1 cellular context compared by ENCODE assay signal in genomic region chr4:186067757-186068385, GRCh38.
TF ChIP-seq lines count a peak whose summit lies in the region.

No MANE protein-coding gene starts in this region.

TF ChIP-seq in HEK293, 187 proteins besides CTCF, POLR2A, EP300 and RAD21 (continued from another document):
- TF ChIP-seq ZNF398 (tag by site-specific recombination; IDR thresholded peaks at IDR 0.05), result no peak
- TF ChIP-seq ZBTB8A (tag by site-specific recombination; IDR thresholded peaks at IDR 0.05), result peak; percentile 89
- TF ChIP-seq ZNF2 (tag by site-specific recombination; IDR thresholded peaks at IDR 0.05), result peak; percentile 72; the same call in 1 of the 2 replicates
- no peak for TF ChIP-seq ZNF843 (tag by site-specific recombination; IDR thresholded peaks at IDR 0.05)
- TF ChIP-seq ZNF677 (tag by site-specific recombination; IDR thresholded peaks at IDR 0.05), result no peak
- no peak for TF ChIP-seq TCF7L2 (IDR thresholded peaks at IDR 0.05; ENCODE audit: borderline replicate concordance, low read depth, low read length)
- TF ChIP-seq ZNF580 (tag by site-specific recombination; IDR thresholded peaks at IDR 0.05), result no peak
- no peak for TF ChIP-seq SCRT1 (tag by site-specific recombination; IDR thresholded peaks at IDR 0.05; ENCODE audit: borderline replicate concordance)
- no peak for TF ChIP-seq ZNF133 (tag by site-specific recombination; IDR thresholded peaks at IDR 0.05)
- TF ChIP-seq AEBP2 (tag by site-specific recombination; IDR thresholded peaks at IDR 0.05; ENCODE audit: borderline replicate concordance), result no peak
- no peak for TF ChIP-seq ZNF324 (tag by site-specific recombination; IDR thresholded peaks at IDR 0.05)
- no peak for TF ChIP-seq ZNF529 (tag by site-specific recombination; IDR thresholded peaks at IDR 0.05; ENCODE audit: insufficient replicate concordance)
- TF ChIP-seq EGR2 (tag by site-specific recombination; IDR thresholded peaks at IDR 0.05; ENCODE audit: low read depth), result no peak
- TF ChIP-seq ZNF555 (tag by site-specific recombination; conservative IDR thresholded peaks at IDR 0.05), result no peak
- no peak for TF ChIP-seq SALL2 (tag by site-specific recombination; IDR thresholded peaks at IDR 0.05; ENCODE audit: borderline replicate concordance)
- TF ChIP-seq BCL6B (tag by site-specific recombination; IDR thresholded peaks at IDR 0.05), result no peak
- peak; percentile 93 for TF ChIP-seq TRIM28 (IDR thresholded peaks at IDR 0.05; ENCODE audit: borderline replicate concordance, low read length)
- no peak for TF ChIP-seq ZNF660 (tag by site-specific recombination; IDR thresholded peaks at IDR 0.05)
- no peak for TF ChIP-seq KLF10 (tag by site-specific recombination; IDR thresholded peaks at IDR 0.05)
- no peak for TF ChIP-seq HIC1 (tag by site-specific recombination; IDR thresholded peaks at IDR 0.05)
- TF ChIP-seq ZNF121 (tag by site-specific recombination; IDR thresholded peaks at IDR 0.05), result no peak
